ENCODE assay signal across 1 cellular context in genomic region chr5:31324832-31325231, GRCh38.
TF ChIP-seq lines count a peak whose summit lies in the region.

No MANE protein-coding gene starts in this region.

TF ChIP-seq in HepG2, 621 proteins besides CTCF, POLR2A, EP300 and RAD21 (continued from another document):
- TF ChIP-seq GLMP (CRISPR knock-in tag; IDR thresholded peaks at IDR 0.05; ENCODE audit: borderline replicate concordance) (no peak), KAT2B (IDR thresholded peaks at IDR 0.05; ENCODE audit: borderline replicate concordance, low read depth, low read length) (no peak), HNF4G (IDR thresholded peaks at IDR 0.05; ENCODE audit: borderline replicate concordance, low read depth, low read length) (no peak), HNF4G (CRISPR knock-in tag; IDR thresholded peaks at IDR 0.05; ENCODE audit: borderline replicate concordance, low read depth) (no peak), MAFF (IDR thresholded peaks at IDR 0.05; ENCODE audit: low read depth, low read length) (peak; percentile 83), EEA1 (CRISPR knock-in tag; IDR thresholded peaks at IDR 0.05; ENCODE audit: borderline replicate concordance) (no peak), MXD4 (CRISPR knock-in tag; IDR thresholded peaks at IDR 0.05) (no peak), ZNF18 (CRISPR knock-in tag; IDR thresholded peaks at IDR 0.05; ENCODE audit: insufficient replicate concordance) (no peak), ZSCAN25 (CRISPR knock-in tag; IDR thresholded peaks at IDR 0.05) (no peak)
TF ChIP-seq in HepG2: peak in this region for 2.
